Comparison of ENCODE assay signal across 8 cellular contexts in genomic region chr7:93231264-93231663, GRCh38. TPM values are rescaled to one million over a fixed set of nuclear protein-coding genes. Genes with fewer than 3 reads are reported as not detected.
DNase-seq lines count a peak whose midpoint lies in the region; ATAC-seq and TF ChIP-seq lines count a peak whose summit lies in the region.
"Had no signal": no experiment of that assay in that cellular context is flagged by ENCODE, and none has a peak within 500 bp of the region (broad histone marks: within the 10 kb centered on the region; RNA-seq: fewer than 3 reads in every experiment).

No MANE protein-coding gene starts in this region.

- peak overlapping the region; percentile 99 for H3K4me2 ChIP-seq in smooth muscle cell

- no peaks in the 10 kb centered on the region for H3K36me3 ChIP-seq in gastroesophageal sphincter
- no peaks in the 10 kb centered on the region for H3K36me3 ChIP-seq in smooth muscle cell (ENCODE audit: low read depth)

- no peak for TF ChIP-seq POLR2A in gastroesophageal sphincter (IDR thresholded peaks at IDR 0.05)

- H3K9me3 ChIP-seq in gastroesophageal sphincter (no peaks in the 10 kb centered on the region), smooth muscle cell (replicated peaks; ENCODE audit: low read depth) (no peaks in the 10 kb centered on the region)

- peaks cover 19% of the 10 kb centered on the region for H3K79me2 ChIP-seq in smooth muscle cell (ENCODE audit: low read depth)

- H3K36me3 Mint-ChIP-seq in T-cell = no peaks in the 10 kb centered on the region

- H3K27me3 Mint-ChIP-seq in T-cell = no peaks in the 10 kb centered on the region

- peak overlapping the region; percentile 91 to 97 (median 97) for H3K4me3 Mint-ChIP-seq in T-cell

- no peak for TF ChIP-seq EP300 in gastroesophageal sphincter (IDR thresholded peaks at IDR 0.05)

- no peak for ATAC-seq in T-cell (replicated peaks in 1 of 4)
- ATAC-seq in gastroesophageal sphincter = no peak

- POLR2A ChIA-PET in T-cell (lab: Charles Lee) = interaction anchor here (0.6 to 1.9 kb wide), 5 partner anchors 11 to 703 kb away, joined by 3 to 6 read pairs (median 4); partner anchors contain the start of genes PEX1 (in 1 of the 2), RBM48 (in 1 of the 2) and SAMD9 (in 1 of the 2)

- peak; percentile 6 for DNase-seq in HPDE6-E6E7 (ENCODE audit: extremely low spot score)
- DNase-seq in T-cell = no peak
- DNase-seq in smooth muscle cell (lab: John Stamatoyannopoulos, UW; ENCODE audit: unreplicated experiment) = no peak
- DNase-seq in anterior cingulate cortex (lab: John Stamatoyannopoulos, UW) = no peak
- no peak for DNase-seq in caudate nucleus (lab: John Stamatoyannopoulos, UW)
- no peak for DNase-seq in NCI-H526 treated with DMSO at 0.1 percent for 48 hours (lab: John Stamatoyannopoulos, UW)

- peak overlapping the region; percentile 75 for H3K9ac ChIP-seq in smooth muscle cell (ENCODE audit: low read depth)

- H3K27ac Mint-ChIP-seq in T-cell = peak overlapping the region; percentile 96 to 98

- H3K4me1 Mint-ChIP-seq in T-cell = peaks cover 19 to 23% (median 21%) of the 10 kb centered on the region in 3 donors

- H4K20me1 ChIP-seq in smooth muscle cell (ENCODE audit: low read depth) = no peaks in the 10 kb centered on the region

- no peaks in the 10 kb centered on the region for H3F3A ChIP-seq in smooth muscle cell (ENCODE audit: low read depth)

- peaks cover 0 to 27% (median 2%) of the 10 kb centered on the region in 3 donors for H3K4me1 ChIP-seq in gastroesophageal sphincter
- H3K4me1 ChIP-seq in smooth muscle cell (ENCODE audit: low read depth) = peaks cover 5% of the 10 kb centered on the region

- H3K27me3 ChIP-seq in gastroesophageal sphincter = no peaks in the 10 kb centered on the region
- no peaks in the 10 kb centered on the region for H3K27me3 ChIP-seq in smooth muscle cell (ENCODE audit: low read depth)

- CTCF ChIA-PET in T-cell (lab: Charles Lee) = interaction anchor here (0.6 to 3.9 kb wide), 8 partner anchors 10 to 703 kb away, joined by 3 to 52 read pairs (median 4); partner anchors contain the start of genes PEX1 (in 1 of the 2), RBM48 (in 1 of the 2) and SAMD9 (in 1 of the 2)

- H3K27ac ChIP-seq in gastroesophageal sphincter (no peak overlapping the region), smooth muscle cell (ENCODE audit: low read depth) (peak overlapping the region; percentile 14), caudate nucleus (ENCODE audit: low read depth, low read length) (no peak overlapping the region)

- peak overlapping the region; percentile 100 for H2AFZ ChIP-seq in smooth muscle cell (ENCODE audit: low read depth)

- WGBS in gastroesophageal sphincter (ENCODE audit: low coverage in 1 of 2), 2 donors = 48% methylated on average over 5 of the region's 5 CpGs
- 72% methylated on average over 5 of the region's 5 CpGs for WGBS in smooth muscle cell (ENCODE audit: low lambda C conversion rate)

- no peaks in the 10 kb centered on the region for H3K9me3 Mint-ChIP-seq in T-cell

- TF ChIP-seq CTCF in gastroesophageal sphincter (IDR thresholded peaks at IDR 0.05) (no peak), smooth muscle cell (IDR thresholded peaks at IDR 0.05; ENCODE audit: borderline replicate concordance, insufficient read depth, poor library complexity, severe bottlenecking) (no peak)

- H3K4me3 ChIP-seq in gastroesophageal sphincter (peak overlapping the region; percentile 85 to 94), smooth muscle cell (peak overlapping the region; percentile 96)

RNA-seq across cellular contexts. Expression of gene VPS50, which starts 0.9 kb away (rescaled TPM):
- total RNA-seq in T-cell (10 to 100 TPM; 27.8 to 35.4 (median 31.1) TPM), gastroesophageal sphincter (10 to 100 TPM; 17.4 to 26.6 (median 23.7) TPM), smooth muscle cell (26.7 and 29.7 TPM in 2 replicates)
- 5.5 and 7.7 TPM in 2 replicates for polyA plus RNA-seq in smooth muscle cell

RNA-seq across cellular contexts. Expression of gene HEPACAM2, which starts 5.0 kb away (rescaled TPM):
- total RNA-seq in T-cell (under 1 TPM in 1 of 5 donors, not detected in 4; 0.13 TPM), gastroesophageal sphincter (not detected), smooth muscle cell (not detected in 2 replicates)
- polyA plus RNA-seq in smooth muscle cell = not detected in 2 replicates
- total RNA-seq: NCI-H460 had no signal
